ENCODE assay signal across 19 cellular contexts in the genomic region with DNA sequence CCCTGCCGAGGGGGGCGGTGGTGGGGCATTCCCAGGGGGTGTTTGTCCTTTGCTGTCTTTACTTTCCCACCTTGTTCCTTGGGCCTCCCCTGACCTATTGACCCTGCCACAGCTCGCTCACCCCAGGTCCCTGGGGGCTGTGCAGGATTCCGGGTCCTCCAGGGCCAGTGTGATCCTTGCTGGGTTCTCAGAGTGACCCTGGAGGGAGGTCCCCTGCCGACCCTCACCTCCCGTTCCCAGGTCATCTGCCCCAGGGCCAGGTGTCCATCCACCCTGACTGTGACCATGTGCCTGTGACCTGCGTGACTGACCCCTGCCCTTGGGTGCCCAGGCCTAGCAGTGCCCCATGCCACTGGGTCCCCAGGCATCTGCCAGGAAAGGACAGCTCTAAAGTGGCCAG. TPM values are rescaled to one million over a fixed set of nuclear protein-coding genes. Genes with fewer than 3 reads are reported as not detected.
A peak's percentile ranks its signal among the peaks of the same experiment; 100 is the strongest.
DNase-seq lines count a peak whose midpoint lies in the region; ATAC-seq, FAIRE-seq and TF ChIP-seq lines count a peak whose summit lies in the region.
"Had no signal": no experiment of that assay in that cellular context is flagged by ENCODE, and none has a peak within 500 bp of the region (broad histone marks: within the 10 kb centered on the region; RNA-seq: fewer than 3 reads in every experiment).

No MANE protein-coding gene starts in this region.

- H3K9me3 ChIP-seq in BLaER1 = no peaks in the 10 kb centered on the region
- peaks cover 3% of the 10 kb centered on the region for H3K9me3 ChIP-seq in endodermal cell (ENCODE audit: control insufficient read depth, low read length)
- no peaks in the 10 kb centered on the region for H3K9me3 ChIP-seq in gastrocnemius medialis
- H3K9me3 ChIP-seq in prostate gland = no peaks in the 10 kb centered on the region

- H3K27me3 ChIP-seq in BLaER1 = no peaks in the 10 kb centered on the region
- no peaks in the 10 kb centered on the region for H3K27me3 ChIP-seq in GM23338 (ENCODE audit: insufficient read depth)
- H3K27me3 ChIP-seq in endodermal cell (ENCODE audit: control insufficient read depth, insufficient read depth, low read length, poor library complexity, severe bottlenecking) = no peaks in the 10 kb centered on the region
- no peaks in the 10 kb centered on the region for H3K27me3 ChIP-seq in gastrocnemius medialis
- no peaks in the 10 kb centered on the region for H3K27me3 ChIP-seq in prostate gland (replicated peaks; ENCODE audit: insufficient read depth)

- H4K20me1 ChIP-seq in BLaER1 (peaks cover 100% of the 10 kb centered on the region), GM23338 (replicated peaks; ENCODE audit: insufficient read depth) (peaks cover 6% of the 10 kb centered on the region; the same call in 1 of the 2 replicates)

- H3K27me3 Mint-ChIP-seq in GM23338 (ENCODE audit: insufficient read depth, low read depth, poor library complexity) (peaks cover 7% of the 10 kb centered on the region), endodermal cell (ENCODE audit: insufficient read depth) (no peaks in the 10 kb centered on the region)
- H3K27me3 Mint-ChIP-seq: B cell; CD8-positive, alpha-beta memory T cell; IgD-negative memory B cell had no signal

- H3K4me1 Mint-ChIP-seq in GM23338 = peaks cover 19% of the 10 kb centered on the region; the same call in 2 of the 3 replicates
- no peaks in the 10 kb centered on the region for H3K4me1 Mint-ChIP-seq in endodermal cell

- H3K36me3 ChIP-seq in BLaER1 (peaks cover 22% of the 10 kb centered on the region; the same call in 1 of the 2 replicates), GM23338 (ENCODE audit: insufficient read depth) (no peaks in the 10 kb centered on the region), endodermal cell (ENCODE audit: control insufficient read depth, insufficient read depth, low read length) (no peaks in the 10 kb centered on the region), gastrocnemius medialis (no peaks in the 10 kb centered on the region), prostate gland (no peaks in the 10 kb centered on the region)

- H3K9me3 Mint-ChIP-seq in GM23338 (no peaks in the 10 kb centered on the region; the same call in 2 of the 3 replicates), endodermal cell (no peaks in the 10 kb centered on the region)
- H3K9me3 Mint-ChIP-seq: CD8-positive, alpha-beta memory T cell; IgD-negative memory B cell had no signal

- H3K27ac Mint-ChIP-seq in GM23338 (peak overlapping the region; percentile 72; the same call in 1 of the 2 replicates), endodermal cell (no peak overlapping the region)
- H3K27ac Mint-ChIP-seq: B cell; CD8-positive, alpha-beta memory T cell; IgD-negative memory B cell had no signal

- in situ Hi-C loops in gastrocnemius medialis (cut with MboI; ENCODE audit: low sequenced_read_pairs in 4 of 4) = loop anchor here in 1 of 4 donors (25.0 kb wide), 1 partner anchor 126 kb away; no protein-coding TSS in a partner anchor

- no peak overlapping the region for H3K27ac ChIP-seq in BLaER1
- H3K27ac ChIP-seq in GM23338 (ENCODE audit: low read depth) = no peak overlapping the region
- no peak overlapping the region for H3K27ac ChIP-seq in endodermal cell (ENCODE audit: low read depth, low read length)
- H3K27ac ChIP-seq in gastrocnemius medialis = peak overlapping the region; percentile 56 to 79 (median 66)
- no peak overlapping the region for H3K27ac ChIP-seq in prostate gland

- H3K4me2 ChIP-seq in BLaER1 = peak overlapping the region; percentile 28; the same call in 1 of the 2 replicates
- H3K4me2 ChIP-seq in GM23338 = no peak overlapping the region

- peaks cover 61% of the 10 kb centered on the region for H3K79me2 ChIP-seq in GM23338 (replicated peaks; ENCODE audit: insufficient read depth)

- 0 out of 2 replicates have a peak, but pooled peaks cover 4% of the 10 kb centered on the region for H3F3A ChIP-seq in GM23338 (replicated peaks; ENCODE audit: low read depth)

- peaks cover 84% of the 10 kb centered on the region for H3K4me1 ChIP-seq in BLaER1
- H3K4me1 ChIP-seq in GM23338 (ENCODE audit: insufficient read depth) = no peaks in the 10 kb centered on the region
- no peaks in the 10 kb centered on the region for H3K4me1 ChIP-seq in endodermal cell (ENCODE audit: control insufficient read depth, insufficient read depth, low read length)
- H3K4me1 ChIP-seq in gastrocnemius medialis = peaks cover 71 to 73% of the 10 kb centered on the region in 2 donors
- H3K4me1 ChIP-seq in prostate gland (replicated peaks) = no peaks in the 10 kb centered on the region

- H2AFZ ChIP-seq in GM23338 = no peak overlapping the region

- H3K4me3 Mint-ChIP-seq in GM23338 = no peak overlapping the region
- H3K4me3 Mint-ChIP-seq in endodermal cell = no peak overlapping the region
- H3K4me3 Mint-ChIP-seq: B cell; CD8-positive, alpha-beta memory T cell; IgD-negative memory B cell had no signal

- TF ChIP-seq CTCF in GM23338 (conservative IDR thresholded peaks at IDR 0.05; ENCODE audit: low read depth in 2 of 2) (no peak), endodermal cell (conservative IDR thresholded peaks at IDR 0.05) (no peak), gastrocnemius medialis (IDR thresholded peaks at IDR 0.05 in 4 of 5, conservative IDR thresholded peaks at IDR 0.05 in 1 of 5) (no peak), prostate gland (IDR thresholded peaks at IDR 0.05) (no peak)

- H3K9ac ChIP-seq in BLaER1 (no peak overlapping the region), endodermal cell (ENCODE audit: extremely low read depth, low read length, poor library complexity, severe bottlenecking) (no peak overlapping the region)

- H3K4me3 ChIP-seq in BLaER1 (no peak overlapping the region), GM23338 (no peak overlapping the region), endodermal cell (ENCODE audit: low read length) (no peak overlapping the region), gastrocnemius medialis (no peak overlapping the region), prostate gland (no peak overlapping the region)

- intact Hi-C loops in gastrocnemius medialis (cut with DNase I; ENCODE audit: low total_unique reads) = no loop called here
- intact Hi-C loops in prostate gland (cut with DNase I) = no loop called here

- H3K9me2 ChIP-seq in GM23338 (ENCODE audit: insufficient read depth) = no peaks in the 10 kb centered on the region

- DNase-seq in GM23338 (ENCODE audit: low spot score) = no peak
- peak; percentile 33 for DNase-seq in endodermal cell
- DNase-seq in gastrocnemius medialis = no peak
- no peak for DNase-seq in ecto neural progenitor cell (ENCODE audit: low spot score)
- DNase-seq in prostate gland (ENCODE audit: low spot score) = no peak
- no peak for DNase-seq in GM12892 (ENCODE audit: insufficient read length)
- DNase-seq: ACHN; CD8-positive, alpha-beta memory T cell; DMS 273 treated with DMSO at 0.1 percent for 48 hours; NCI-H1417; NCI-H1930; NCI-H2171; NCI-H774; SHP77 had no signal

- no peak for FAIRE-seq in GM12892 (lab: Jason Lieb, UNC)

- WGBS in endodermal cell (ENCODE audit: insufficient coverage in 1 of 2, insufficient read length in 1 of 2), 2 experiments = 90 to 91% methylated on average over 6 to 7 of the region's 7 CpGs
- whole genome bisulfite sequencing in prostate gland = 82% methylated on average over 7 of the region's 7 CpGs

- TF ChIP-seq POLR2A in gastrocnemius medialis (IDR thresholded peaks at IDR 0.05) (no peak), prostate gland (IDR thresholded peaks at IDR 0.05) (no peak), GM12892 (IDR thresholded peaks at IDR 0.05; ENCODE audit: low read depth, low read length) (no peak)

- H3K36me3 Mint-ChIP-seq in GM23338 (ENCODE audit: low read depth) (peaks cover 6% of the 10 kb centered on the region; the same call in 2 of the 3 replicates), endodermal cell (ENCODE audit: low read depth) (peaks cover 12% of the 10 kb centered on the region)
- H3K36me3 Mint-ChIP-seq: IgD-negative memory B cell had no signal

- ATAC-seq in GM23338 (no peak), gastrocnemius medialis (no peak), GM21367 (IDR thresholded peaks at IDR 0.05; ENCODE audit: unreplicated experiment) (no peak)
- ATAC-seq: HCT116 had no signal

TF ChIP-seq in GM23338, 12 proteins besides CTCF, POLR2A, EP300 and RAD21 (continues in another document):
- TF ChIP-seq EZH2 (IDR thresholded peaks at IDR 0.05; ENCODE audit: low read depth, unreplicated experiment) (no peak), NANOG (IDR thresholded peaks at IDR 0.05; ENCODE audit: borderline replicate concordance) (no peak), STAT1 (IDR thresholded peaks at IDR 0.05; ENCODE audit: unreplicated experiment) (no peak), CREB1 (CRISPR knock-in tag; IDR thresholded peaks at IDR 0.05; ENCODE audit: low read depth) (no peak), POLR2AphosphoS5 (IDR thresholded peaks at IDR 0.05; ENCODE audit: low read depth) (no peak), ZNF114 (CRISPR knock-in tag; IDR thresholded peaks at IDR 0.05) (no peak)

RNA-seq across cellular contexts. Expression of a gene that starts 23.8 kb away (rescaled TPM):
- 67.7 and 79.0 TPM in 2 replicates for total RNA-seq in GM23338 (2014; rRNA removed; shearing (Covaris generic))
- polyA plus RNA-seq in GM23338 (2016; fragmentation: Nextera tagmentation; extraction: Ambion mirVana) = 22.5 and 27.5 TPM in 2 replicates
- total RNA-seq in endodermal cell (100 to 1,000 TPM; 117 to 121 TPM), gastrocnemius medialis (100 to 1,000 TPM in 1 of 4 donors, 10 to 100 TPM in 3; 81.0 to 115 (median 93.1) TPM), prostate gland (100 to 1,000 TPM in 1 of 2 donors, 10 to 100 TPM in 1; 48.5 to 124 TPM)
- polyA plus RNA-seq in endodermal cell (2013, experiment 1 of 2) = 83.2 TPM
- 79.9 TPM for polyA plus RNA-seq in endodermal cell (2013, experiment 2 of 2)
- 8.5 TPM for polyA plus RNA-seq in GM12892 (2012; ENCODE audit: missing spikeins)

RNA-seq across cellular contexts. Expression of a gene that starts 37.6 kb away (rescaled TPM):
- total RNA-seq in GM23338 (2014; rRNA removed; shearing (Covaris generic)) = 27.8 and 29.9 TPM in 2 replicates
- 7.6 and 8.6 TPM in 2 replicates for polyA plus RNA-seq in GM23338 (2016; fragmentation: Nextera tagmentation; extraction: Ambion mirVana)
- total RNA-seq in endodermal cell (10 to 100 TPM; 37.0 to 44.5 TPM), gastrocnemius medialis (10 to 100 TPM; 19.5 to 27.4 (median 21.4) TPM), prostate gland (10 to 100 TPM; 64.9 to 88.9 TPM)
- polyA plus RNA-seq in endodermal cell (2013, experiment 1 of 2) = 23.9 TPM
- polyA plus RNA-seq in endodermal cell (2013, experiment 2 of 2) = 21.8 TPM
- 6.4 TPM for polyA plus RNA-seq in GM12892 (2012; ENCODE audit: missing spikeins)

RNA-seq across cellular contexts. Expression of a gene that starts 59.9 kb away (rescaled TPM):
- 0.21 and 0.54 TPM in 2 replicates for total RNA-seq in GM23338 (2014; rRNA removed; shearing (Covaris generic))
- polyA plus RNA-seq in GM23338 (2016; fragmentation: Nextera tagmentation; extraction: Ambion mirVana) = 0.10 and 0.21 TPM in 2 replicates
- 1 to 10 TPM; 1.9 to 3.5 TPM for total RNA-seq in endodermal cell
- 0.57 TPM for polyA plus RNA-seq in endodermal cell (2013, experiment 1 of 2)
- 1.2 TPM for polyA plus RNA-seq in endodermal cell (2013, experiment 2 of 2)
- total RNA-seq in gastrocnemius medialis = not detected
- under 1 TPM; 0.57 to 0.73 TPM for total RNA-seq in prostate gland
- polyA plus RNA-seq in GM12892 (2012; ENCODE audit: missing spikeins) = 0.32 TPM

Comparison
In these comparisons a context has a peak if more than half of its experiments do, and no peak if none do; other contexts are left out.
1. H3K27ac ChIP-seq: peak in gastrocnemius medialis (4 of 4); none in BLaER1 (single experiment), GM23338 (single experiment), endodermal cell (single experiment) and prostate gland (0 of 2).